In genomic region chr5:72555871-72556270, GRCh38 we compare ENCODE assay signal across 11 cellular contexts. TPM values are rescaled to one million over a fixed set of nuclear protein-coding genes. Genes with fewer than 3 reads are reported as not detected.
DNase-seq lines count a peak whose midpoint lies in the region; ATAC-seq, FAIRE-seq and TF ChIP-seq lines count a peak whose summit lies in the region.
"Had no signal": no experiment of that assay in that cellular context is flagged by ENCODE, and none has a peak within 500 bp of the region (broad histone marks: within the 10 kb centered on the region; RNA-seq: fewer than 3 reads in every experiment).

No MANE protein-coding gene starts in this region.

- DNase-seq in A673 (ENCODE audit: low spot score) (peak; percentile 66), GM23338 (ENCODE audit: low spot score) (no peak), K562 (ENCODE audit: extremely low read depth in 1 of 4, low spot score in 3 of 4) (no peak), mesothelial cell of epicardium (ENCODE audit: low spot score in 2 of 2, unreplicated experiment in 2 of 2) (no peak)
- no peak for DNase-seq in activated T-helper 2 cell treated with anti-CD3 and anti-CD28 coated beads, Interferon-gamma antibody, Interleukin-2, Interleukin-4, amounts not matched to agents 10 μg/mL and 5 μg/mL and 100 μg/mL, durations not matched to agents 14 hours and 24 hours and 36 hours (ENCODE audit: low spot score)
- DNase-seq: activated naive CD8-positive, alpha-beta T cell treated with anti-CD3 and anti-CD28 coated beads for 36 hours had no signal

- no peaks in the 10 kb centered on the region for H3K9me1 ChIP-seq in K562 (ENCODE audit: control insufficient read depth, insufficient read depth, low read length)

- H3F3A ChIP-seq in GM23338 (replicated peaks; ENCODE audit: low read depth), result no peaks in the 10 kb centered on the region; the same call in 1 of the 2 replicates

- no peak for FAIRE-seq in K562 (lab: Jason Lieb, UNC)

- H3K4me1 Mint-ChIP-seq in GM23338, result peaks cover 65% of the 10 kb centered on the region
- H3K4me1 Mint-ChIP-seq in mesothelial cell of epicardium, result peaks cover 26% of the 10 kb centered on the region
- H3K4me1 Mint-ChIP-seq in activated T-helper 2 cell treated with anti-CD3 and anti-CD28 coated beads, Interferon-gamma antibody, Interleukin-2, Interleukin-4, amounts not matched to agents 10 μg/mL and 5 μg/mL and 100 μg/mL, durations not matched to agents 14 hours and 24 hours and 36 hours (ENCODE audit: low read depth), result peaks cover 21% of the 10 kb centered on the region

- 25% methylated on average over 1 of the region's 1 CpG for WGBS in K562 (ENCODE audit: insufficient coverage, low coverage, missing lambda C conversion rate)

- peaks cover 23% of the 10 kb centered on the region for H3K4me1 ChIP-seq in A673 (ENCODE audit: insufficient read depth, low read length, poor library complexity, severe bottlenecking)
- H3K4me1 ChIP-seq in GM23338 (ENCODE audit: insufficient read depth), result peaks cover 38% of the 10 kb centered on the region
- peaks cover 20 to 25% of the 10 kb centered on the region in 2 experiments for H3K4me1 ChIP-seq in K562 (replicated peaks in 1 of 2; ENCODE audit: control insufficient read depth in 2 of 2, insufficient read depth in 2 of 2, low read length in 2 of 2)

- no peak for TF ChIP-seq POLR2A in K562 (conservative IDR thresholded peaks at IDR 0.05)

- no peak for TF ChIP-seq CTCF in A673 (conservative IDR thresholded peaks at IDR 0.05; ENCODE audit: low read depth, low read length)
- no peak for TF ChIP-seq CTCF in GM23338 (conservative IDR thresholded peaks at IDR 0.05; ENCODE audit: low read depth in 2 of 2)
- no peak for TF ChIP-seq CTCF in K562 (IDR thresholded peaks at IDR 0.05 in 2 of 3, conservative IDR thresholded peaks at IDR 0.05 in 1 of 3; ENCODE audit: insufficient read depth in 2 of 3, low read depth in 1 of 3, low read length in 3 of 3)
- TF ChIP-seq CTCF in mesothelial cell of epicardium (IDR thresholded peaks at IDR 0.05; ENCODE audit: unreplicated experiment), result no peak

- H3K27ac Mint-ChIP-seq in GM23338 (peak overlapping the region; percentile 75; the same call in 1 of the 2 replicates), mesothelial cell of epicardium (peak overlapping the region; percentile 77)
- no peak overlapping the region for H3K27ac Mint-ChIP-seq in activated T-helper 2 cell treated with anti-CD3 and anti-CD28 coated beads, Interferon-gamma antibody, Interleukin-2, Interleukin-4, amounts not matched to agents 10 μg/mL and 5 μg/mL and 100 μg/mL, durations not matched to agents 14 hours and 24 hours and 36 hours
- H3K27ac Mint-ChIP-seq: T-helper 1 cell treated with Interleukin-12 subunit alpha and Interleukin-12 subunit beta and Interleukin-4 antibody, amounts not matched to agents 30 μg/mL and 1 μg/mL, for 36 hours had no signal

- H3K4me2 ChIP-seq in GM23338, result peak overlapping the region; percentile 79
- H3K4me2 ChIP-seq in K562 (ENCODE audit: insufficient read depth, low read length), result no peak overlapping the region
- H3K4me2 ChIP-seq: KMS-11 had no signal

- no peak overlapping the region for H3K9ac ChIP-seq in K562 (ENCODE audit: insufficient read depth in 1 of 2, low read depth in 2 of 2, low read length in 2 of 2)
- H3K9ac ChIP-seq: KMS-11 had no signal

- BruUV-seq in A673 (replicated peaks; lab: Mats Ljungman, UMichigan) (no TSS peak), K562 (replicated peaks; lab: Mats Ljungman, UMichigan) (no TSS peak)

- H3K27me3 Mint-ChIP-seq in GM23338 (ENCODE audit: insufficient read depth, low read depth, poor library complexity) (peaks cover 11% of the 10 kb centered on the region), mesothelial cell of epicardium (ENCODE audit: low read depth) (no peaks in the 10 kb centered on the region)
- H3K27me3 Mint-ChIP-seq in activated T-helper 2 cell treated with anti-CD3 and anti-CD28 coated beads, Interferon-gamma antibody, Interleukin-2, Interleukin-4, amounts not matched to agents 10 μg/mL and 5 μg/mL and 100 μg/mL, durations not matched to agents 14 hours and 24 hours and 36 hours (ENCODE audit: low read depth), result peaks cover 36% of the 10 kb centered on the region

- CTCF ChIA-PET in A673 (lab: Charles Lee), result no interaction called here
- CTCF ChIA-PET in K562 (lab: Yijun Ruan, JAX; ENCODE audit: low intra/inter-chr PET ratio), result no interaction called here

- H3K36me3 Mint-ChIP-seq in GM23338 (ENCODE audit: low read depth), result no peaks in the 10 kb centered on the region; the same call in 2 of the 3 replicates
- H3K36me3 Mint-ChIP-seq in mesothelial cell of epicardium, result no peaks in the 10 kb centered on the region
- H3K36me3 Mint-ChIP-seq in activated T-helper 2 cell treated with anti-CD3 and anti-CD28 coated beads, Interferon-gamma antibody, Interleukin-2, Interleukin-4, amounts not matched to agents 10 μg/mL and 5 μg/mL and 100 μg/mL, durations not matched to agents 14 hours and 24 hours and 36 hours (ENCODE audit: low read depth), result no peaks in the 10 kb centered on the region
- H3K36me3 Mint-ChIP-seq: activated naive CD8-positive, alpha-beta T cell treated with anti-CD3 and anti-CD28 coated beads for 36 hours had no signal

- peak overlapping the region; percentile 97 for H2AFZ ChIP-seq in GM23338
- H2AFZ ChIP-seq in K562 (ENCODE audit: low read depth, low read length), result peak overlapping the region; percentile 53; the same call in 1 of the 2 replicates

- H3K9me3 ChIP-seq in A673 (ENCODE audit: low read depth, low read length, poor library complexity, severe bottlenecking) (no peaks in the 10 kb centered on the region), K562 (replicated peaks; ENCODE audit: control insufficient read depth, insufficient read depth, low read depth, low read length) (no peaks in the 10 kb centered on the region)

- no peaks in the 10 kb centered on the region for H3K79me2 ChIP-seq in GM23338 (replicated peaks; ENCODE audit: insufficient read depth)
- H3K79me2 ChIP-seq in K562 (ENCODE audit: control insufficient read depth, insufficient read depth, low read length), result no peaks in the 10 kb centered on the region

- POLR2A ChIA-PET in A673 (lab: Charles Lee; ENCODE audit: low non-redundant PET) (no interaction called here), K562 (lab: Yijun Ruan, JAX) (no interaction called here)

- no peak for TF ChIP-seq EP300 in K562 (IDR thresholded peaks at IDR 0.05; ENCODE audit: low read length)

- peaks cover 6% of the 10 kb centered on the region for H3K9me2 ChIP-seq in GM23338 (ENCODE audit: insufficient read depth)

- no peaks in the 10 kb centered on the region for H3K36me3 ChIP-seq in A673 (ENCODE audit: insufficient read depth, low read length, poor library complexity, severe bottlenecking)
- no peaks in the 10 kb centered on the region for H3K36me3 ChIP-seq in GM23338 (ENCODE audit: insufficient read depth)
- no peaks in the 10 kb centered on the region for H3K36me3 ChIP-seq in K562 (ENCODE audit: control insufficient read depth, insufficient read depth, low read length)

- H3K27ac ChIP-seq in A673 (ENCODE audit: low read depth, low read length, poor library complexity, severe bottlenecking) (peak overlapping the region; percentile 56), GM23338 (ENCODE audit: low read depth) (peak overlapping the region; percentile 92), K562 (ENCODE audit: extremely low read depth, low read depth, low read length) (no peak overlapping the region)
- H3K27ac ChIP-seq: KMS-11 had no signal

- ATAC-seq in GM23338 (peak; percentile 9; the same call in 2 of the 3 replicates), K562 (no peak), HG02588 (IDR thresholded peaks at IDR 0.05; ENCODE audit: unreplicated experiment) (no peak), HG03432 (IDR thresholded peaks at IDR 0.05; ENCODE audit: unreplicated experiment) (no peak), HG03039 (IDR thresholded peaks at IDR 0.05; ENCODE audit: unreplicated experiment) (no peak)

- intact Hi-C loops in A673 (cut with micrococcal nuclease; ENCODE audit: unreplicated experiment), result no loop called here
- intact Hi-C loops in K562 (cut with micrococcal nuclease), result no loop called here
- intact Hi-C loops in activated T-helper 2 cell treated with anti-CD3 and anti-CD28 coated beads, Interferon-gamma antibody, Interleukin-2, Interleukin-4, amounts not matched to agents 10 μg/mL and 5 μg/mL and 100 μg/mL, durations not matched to agents 14 hours and 24 hours and 36 hours (cut with micrococcal nuclease), result no loop called here

- no peaks in the 10 kb centered on the region for H4K20me1 ChIP-seq in GM23338 (replicated peaks; ENCODE audit: insufficient read depth)
- no peaks in the 10 kb centered on the region for H4K20me1 ChIP-seq in K562 (replicated peaks; ENCODE audit: control insufficient read depth, insufficient read depth, low read length)

- H3K4me3 Mint-ChIP-seq in GM23338, result peak overlapping the region; percentile 71
- peak overlapping the region; percentile 63 for H3K4me3 Mint-ChIP-seq in mesothelial cell of epicardium
- H3K4me3 Mint-ChIP-seq in activated T-helper 2 cell treated with anti-CD3 and anti-CD28 coated beads, Interferon-gamma antibody, Interleukin-2, Interleukin-4, amounts not matched to agents 10 μg/mL and 5 μg/mL and 100 μg/mL, durations not matched to agents 14 hours and 24 hours and 36 hours (ENCODE audit: low read depth), result no peak overlapping the region

- H3K27me3 ChIP-seq in A673 (replicated peaks; ENCODE audit: insufficient read depth, low read depth, low read length, poor library complexity) (no peaks in the 10 kb centered on the region), GM23338 (ENCODE audit: insufficient read depth) (no peaks in the 10 kb centered on the region), K562 (ENCODE audit: control insufficient read depth in 2 of 2, insufficient read depth in 2 of 2, low read length in 2 of 2) (no peaks in the 10 kb centered on the region)

- no peak for TF ChIP-seq RAD21 in K562 (CRISPR knock-in tag; conservative IDR thresholded peaks at IDR 0.05 in 1 of 2, IDR thresholded peaks at IDR 0.05 in 1 of 2)

- H3K9me3 Mint-ChIP-seq in GM23338 (no peaks in the 10 kb centered on the region), mesothelial cell of epicardium (no peaks in the 10 kb centered on the region)
- H3K9me3 Mint-ChIP-seq in activated T-helper 2 cell treated with anti-CD3 and anti-CD28 coated beads, Interferon-gamma antibody, Interleukin-2, Interleukin-4, amounts not matched to agents 10 μg/mL and 5 μg/mL and 100 μg/mL, durations not matched to agents 14 hours and 24 hours and 36 hours, result no peaks in the 10 kb centered on the region
- H3K9me3 Mint-ChIP-seq: activated naive CD8-positive, alpha-beta T cell treated with anti-CD3 and anti-CD28 coated beads for 36 hours; T-helper 1 cell treated with Interleukin-12 subunit alpha and Interleukin-12 subunit beta and Interleukin-4 antibody, amounts not matched to agents 30 μg/mL and 1 μg/mL, for 36 hours had no signal

- in situ Hi-C loops in K562 (cut with MboI), result no loop called here

- H3K4me3 ChIP-seq in A673 (ENCODE audit: low read depth, low read length, poor library complexity, severe bottlenecking) (peak overlapping the region; percentile 29), GM23338 (peak overlapping the region; percentile 59), K562 (no peak overlapping the region)

RNA-seq across cellular contexts. Expression of gene ZNF366, which starts 48.7 kb away (rescaled TPM):
- total RNA-seq in A673 (2021) (not detected in 2 replicates), K562 (2014; rRNA removed) (not detected in 2 replicates), K562 (2014; rRNA removed; fragmentation: Illumina TruSeq; extraction: Trizol) (not detected in 2 replicates), K562 (2015; rRNA removed; fragmentation: Illumina TruSeq; extraction: Trizol) (not detected in 2 replicates), K562 (2021) (not detected in 2 replicates), mesothelial cell of epicardium (not detected in 3 replicates)
- not detected in 2 replicates for total RNA-seq in GM23338 (2014; rRNA removed; shearing (Covaris generic))
- polyA plus RNA-seq in GM23338 (2016; fragmentation: Nextera tagmentation; extraction: Ambion mirVana) (not detected in 2 replicates), K562 (2011; rRNA removed) (not detected in 2 replicates), K562 (2014; fragmentation: Illumina TruSeq; extraction: Trizol) (not detected in 2 replicates), K562 (2014; fragmentation: Nextera tagmentation; extraction: Ambion mirVana) (not detected), K562 (2014; rRNA removed) (not detected in 2 replicates)
- total RNA-seq in K562 (2011; cell fraction: chromatin; rRNA removed; ENCODE audit: low replicate concordance), result not detected in 2 replicates
- total RNA-seq in K562 (2011; cell fraction: nucleolus; rRNA removed), result not detected in 2 replicates
- not detected in 2 replicates for total RNA-seq in K562 (2011; cell fraction: nucleoplasm; rRNA removed)
- not detected in 2 replicates for polyA plus RNA-seq in K562 (2011; cell fraction: cytosol; rRNA removed)
- not detected in 2 replicates for polyA plus RNA-seq in K562 (2011; cell fraction: nucleus; rRNA removed)
- not detected in 2 replicates for polyA plus RNA-seq in K562 (2012)
- not detected in 2 replicates for polyA minus RNA-seq in K562 (2011; rRNA and poly(A)+ RNA removed)
- not detected in 2 replicates for polyA minus RNA-seq in K562 (2011; cell fraction: cytosol; rRNA and poly(A)+ RNA removed)
- polyA minus RNA-seq in K562 (2011; cell fraction: nucleus; rRNA and poly(A)+ RNA removed), result not detected in 2 replicates
- total RNA-seq in activated T-helper 2 cell treated with anti-CD3 and anti-CD28 coated beads, Interferon-gamma antibody, Interleukin-2, Interleukin-4, amounts not matched to agents 10 μg/mL and 5 μg/mL and 100 μg/mL, durations not matched to agents 14 hours and 24 hours and 36 hours, result not detected in 2 replicates
- total RNA-seq: activated naive CD8-positive, alpha-beta T cell treated with anti-CD3 and anti-CD28 coated beads for 36 hours had no signal
